15 cellular contexts compared by ENCODE assay signal in genomic region chr7:78377532-78377931, GRCh38.
A peak's percentile ranks its signal among the peaks of the same experiment; 100 is the strongest.
DNase-seq lines count a peak whose midpoint lies in the region; ATAC-seq, FAIRE-seq and TF ChIP-seq lines count a peak whose summit lies in the region.
"Had no signal": no experiment of that assay in that cellular context is flagged by ENCODE, and none has a peak within 500 bp of the region (broad histone marks: within the 10 kb centered on the region; RNA-seq: fewer than 3 reads in every experiment).

No MANE protein-coding gene starts in this region.

- peak; percentile 56 for TF ChIP-seq RAD21 in H1 (IDR thresholded peaks at IDR 0.05 in 1 of 2, conservative IDR thresholded peaks at IDR 0.05 in 1 of 2; ENCODE audit: low read depth in 2 of 2, low read length in 2 of 2)

- H4K5ac ChIP-seq in H1 (ENCODE audit: insufficient read length, low read depth, low read length): no peak overlapping the region

- H3K4me2 ChIP-seq in DND-41 (ENCODE audit: insufficient read depth, low read length) (no peak overlapping the region), H1 (ENCODE audit: insufficient read depth in 1 of 2, low read depth in 2 of 2, low read length in 2 of 2) (no peak overlapping the region)
- H3K4me2 ChIP-seq: BLaER1 had no signal

- H3K27ac ChIP-seq in DND-41 (ENCODE audit: low read length) (no peak overlapping the region), H1 (ENCODE audit: low read depth, low read length) (no peak overlapping the region), psoas muscle (no peak overlapping the region)
- H3K27ac ChIP-seq: BLaER1, HL-60 had no signal

- no peaks in the 10 kb centered on the region for H3K23me2 ChIP-seq in H1 (ENCODE audit: low read depth, low read length)

- no peak overlapping the region for H2AK5ac ChIP-seq in H1 (ENCODE audit: low read depth, low read length)

- H3K56ac ChIP-seq in H1 (replicated peaks; ENCODE audit: insufficient read length, low read depth, low read length): no peak overlapping the region

- no peak overlapping the region for H2BK15ac ChIP-seq in H1 (ENCODE audit: low read length)

- H3K27me3 ChIP-seq in DND-41 (ENCODE audit: insufficient read depth, low read length, poor library complexity) (no peaks in the 10 kb centered on the region), H1 (replicated peaks in 1 of 4; ENCODE audit: control insufficient read depth in 3 of 4, extremely low read depth in 1 of 4, insufficient read depth in 3 of 4, low read length in 3 of 4) (no peaks in the 10 kb centered on the region), psoas muscle (ENCODE audit: insufficient read depth in 3 of 3, low read length in 2 of 3) (no peaks in the 10 kb centered on the region)
- H3K27me3 ChIP-seq: BLaER1 had no signal

- no peak overlapping the region for H4K91ac ChIP-seq in H1 (replicated peaks; ENCODE audit: insufficient read length, low read length)

- intact Hi-C loops in psoas muscle (cut with DNase I): no loop called here

- CTCF ChIA-PET in H1 (lab: Charles Lee; ENCODE audit: partially characterized antibody): interaction anchor here (0.6 to 2.6 kb wide), 16 partner anchors 9 to 761 kb away, joined by 3 to 19 read pairs (median 3); no protein-coding TSS in a partner anchor

- H2BK12ac ChIP-seq in H1 (ENCODE audit: low read depth, low read length): no peak overlapping the region

- ATAC-seq in DND-41 (ENCODE audit: insufficient read depth, low read depth): no peak
- no peak for ATAC-seq in psoas muscle
- no peak for ATAC-seq in GM19351 (IDR thresholded peaks at IDR 0.05; ENCODE audit: unreplicated experiment)
- ATAC-seq in HG03432 (IDR thresholded peaks at IDR 0.05; ENCODE audit: unreplicated experiment): no peak
- ATAC-seq: GM12878 had no signal

- POLR2A ChIA-PET in H1 (lab: Charles Lee; ENCODE audit: partially characterized antibody): no interaction called here

- no peak overlapping the region for H4K8ac ChIP-seq in H1 (ENCODE audit: extremely low read depth, insufficient read depth, low read length)

- WGBS in H1 (ENCODE audit: extremely low coverage in 1 of 2, insufficient coverage in 1 of 2, insufficient read length in 1 of 2, insufficient replicate concordance in 2 of 2, low coverage in 1 of 2, low lambda C conversion rate in 2 of 2, missing lambda C conversion rate in 1 of 2), 2 experiments: 90% methylated on average over 1 of the region's 1 CpG; no CpG with 5 or more reads in 1 of the 2 experiments
- WGBS in psoas muscle, 3 donors: 83 to 100% (median 96%) methylated on average over 1 of the region's 1 CpG

- no peak overlapping the region for H3K4me3 ChIP-seq in DND-41 (ENCODE audit: low read depth in 1 of 2, low read length in 2 of 2)
- H3K4me3 ChIP-seq in H1 (ENCODE audit: extremely low read depth in 1 of 4, insufficient read depth in 2 of 4, low read depth in 3 of 4, low read length in 4 of 4): no peak overlapping the region
- H3K4me3 ChIP-seq in psoas muscle: no peak overlapping the region
- H3K4me3 ChIP-seq: BLaER1, GM12878 had no signal

- H3K79me2 ChIP-seq in DND-41 (ENCODE audit: insufficient read depth, low read length): no peaks in the 10 kb centered on the region
- no peaks in the 10 kb centered on the region for H3K79me2 ChIP-seq in H1 (ENCODE audit: control insufficient read depth in 1 of 2, insufficient read depth in 2 of 2, low read length in 2 of 2)

- H2BK20ac ChIP-seq in H1 (ENCODE audit: low read length): no peak overlapping the region

- H3K9me3 ChIP-seq in DND-41 (ENCODE audit: insufficient read depth, low read length, severe bottlenecking): no peaks in the 10 kb centered on the region
- no peaks in the 10 kb centered on the region for H3K9me3 ChIP-seq in H1 (ENCODE audit: insufficient read depth in 2 of 2, low read depth in 1 of 2, low read length in 1 of 2)
- no peaks in the 10 kb centered on the region for H3K9me3 ChIP-seq in psoas muscle
- H3K9me3 ChIP-seq: BLaER1 had no signal

- no peak for TF ChIP-seq EP300 in H1 (IDR thresholded peaks at IDR 0.05; ENCODE audit: borderline replicate concordance in 1 of 2, low read depth in 2 of 2, low read length in 2 of 2)

- no peaks in the 10 kb centered on the region for H3K79me1 ChIP-seq in H1 (ENCODE audit: low read depth, low read length)

- H3K4me1 ChIP-seq in DND-41 (ENCODE audit: insufficient read depth, low read length) (no peaks in the 10 kb centered on the region), H1 (replicated peaks in 1 of 4; ENCODE audit: control insufficient read depth in 3 of 4, insufficient read depth in 4 of 4, low read length in 3 of 4) (no peaks in the 10 kb centered on the region), psoas muscle (peaks cover 5% of the 10 kb centered on the region)
- H3K4me1 ChIP-seq: BLaER1 had no signal

- no peak for TF ChIP-seq POLR2A in H1 (IDR thresholded peaks at IDR 0.05; ENCODE audit: control extremely low read depth in 1 of 2, low read depth in 2 of 2, low read length in 2 of 2)

- H3K23ac ChIP-seq in H1 (ENCODE audit: insufficient read length): no peak overlapping the region

- no peak overlapping the region for H3K4ac ChIP-seq in H1 (replicated peaks; ENCODE audit: insufficient read length, low read depth, low read length)

- no peaks in the 10 kb centered on the region for H4K20me1 ChIP-seq in DND-41 (ENCODE audit: insufficient read depth, low read length)
- no peaks in the 10 kb centered on the region for H4K20me1 ChIP-seq in H1 (replicated peaks in 1 of 2; ENCODE audit: control insufficient read depth in 1 of 2, insufficient read depth in 2 of 2, low read length in 2 of 2)
- H4K20me1 ChIP-seq: BLaER1 had no signal

- no peak overlapping the region for H3K18ac ChIP-seq in H1 (ENCODE audit: extremely low read depth, low read length)

- H3K9ac ChIP-seq in DND-41 (ENCODE audit: low read depth, low read length) (no peak overlapping the region), H1 (replicated peaks in 1 of 4; ENCODE audit: extremely low read depth in 1 of 4, low read depth in 3 of 4, low read length in 3 of 4) (no peak overlapping the region)
- H3K9ac ChIP-seq: BLaER1 had no signal

- H3K36me3 ChIP-seq in DND-41 (ENCODE audit: insufficient read depth, low read length) (no peaks in the 10 kb centered on the region), H1 (ENCODE audit: control insufficient read depth in 2 of 4, insufficient read depth in 4 of 4, low read length in 3 of 4) (no peaks in the 10 kb centered on the region), psoas muscle (ENCODE audit: insufficient read depth in 1 of 2, low read depth in 1 of 2) (no peaks in the 10 kb centered on the region)
- H3K36me3 ChIP-seq: BLaER1 had no signal

- H2BK120ac ChIP-seq in H1 (replicated peaks; ENCODE audit: low read depth, low read length): no peak overlapping the region

- FAIRE-seq in H1 (lab: Jason Lieb, UNC): no peak
- FAIRE-seq: GM12878 had no signal

- TF ChIP-seq CTCF in DND-41 (IDR thresholded peaks at IDR 0.05; ENCODE audit: borderline replicate concordance, extremely low read depth, low read length, poor library complexity, severe bottlenecking) (peak; percentile 11), H1 (IDR thresholded peaks at IDR 0.05; ENCODE audit: control extremely low read depth in 1 of 3, insufficient read depth in 1 of 3, low read depth in 1 of 3, low read length in 3 of 3) (peak in 2 of 3 experiments; percentile 18 to 32; a peak in 2 of 4 replicates), psoas muscle (IDR thresholded peaks at IDR 0.05) (peak; percentile 24)

- H2BK5ac ChIP-seq in H1 (ENCODE audit: low read depth, low read length): no peak overlapping the region

- H3K14ac ChIP-seq in H1 (ENCODE audit: insufficient read length): no peak overlapping the region

- H2AFZ ChIP-seq in DND-41 (ENCODE audit: low read depth, low read length): no peak overlapping the region
- no peak overlapping the region for H2AFZ ChIP-seq in H1 (ENCODE audit: low read length)

- DNase-seq in DND-41 (no peak), LHCN-M2 (ENCODE audit: low read depth) (peak; percentile 12), H1 (ENCODE audit: low read depth in 1 of 2, low spot score in 2 of 2) (no peak), psoas muscle (no peak), DMS 273 treated with DMSO at 0.1 percent for 48 hours (lab: John Stamatoyannopoulos, UW) (no peak)
- DNase-seq: NCI-H1105, NCI-H1694 treated with DMSO at 0.1 percent for 48 hours, NCI-H510A, SIG-M5, SW 1271 had no signal

TF ChIP-seq in H1, 55 proteins besides CTCF, POLR2A, EP300 and RAD21 (continues in another document):
- TF ChIP-seq KDM4A (IDR thresholded peaks at IDR 0.05; ENCODE audit: low read depth, low read length, severe bottlenecking) (no peak), HDAC2 (IDR thresholded peaks at IDR 0.05; ENCODE audit: borderline replicate concordance in 1 of 2, low read depth in 2 of 2, low read length in 2 of 2) (no peak), BRCA1 (IDR thresholded peaks at IDR 0.05; ENCODE audit: low read depth, low read length) (no peak), USF2 (IDR thresholded peaks at IDR 0.05; ENCODE audit: low read length) (no peak), POLR2AphosphoS5 (IDR thresholded peaks at IDR 0.05; ENCODE audit: low read depth, low read length) (no peak), SRF (IDR thresholded peaks at IDR 0.05; ENCODE audit: low read depth, low read length) (no peak), RFX5 (IDR thresholded peaks at IDR 0.05; ENCODE audit: borderline replicate concordance, low read depth, low read length) (no peak), KDM5A (IDR thresholded peaks at IDR 0.05; ENCODE audit: low read length) (no peak), GABPA (IDR thresholded peaks at IDR 0.05; ENCODE audit: borderline replicate concordance, insufficient read depth, low read length) (no peak), MAX (IDR thresholded peaks at IDR 0.05) (no peak), TEAD4 (IDR thresholded peaks at IDR 0.05; ENCODE audit: low read depth, low read length) (no peak), E2F6 (IDR thresholded peaks at IDR 0.05) (no peak), EGR1 (IDR thresholded peaks at IDR 0.05; ENCODE audit: borderline replicate concordance, low read depth, low read length) (no peak)
